11 cellular contexts compared by ENCODE assay signal in the genomic region with DNA sequence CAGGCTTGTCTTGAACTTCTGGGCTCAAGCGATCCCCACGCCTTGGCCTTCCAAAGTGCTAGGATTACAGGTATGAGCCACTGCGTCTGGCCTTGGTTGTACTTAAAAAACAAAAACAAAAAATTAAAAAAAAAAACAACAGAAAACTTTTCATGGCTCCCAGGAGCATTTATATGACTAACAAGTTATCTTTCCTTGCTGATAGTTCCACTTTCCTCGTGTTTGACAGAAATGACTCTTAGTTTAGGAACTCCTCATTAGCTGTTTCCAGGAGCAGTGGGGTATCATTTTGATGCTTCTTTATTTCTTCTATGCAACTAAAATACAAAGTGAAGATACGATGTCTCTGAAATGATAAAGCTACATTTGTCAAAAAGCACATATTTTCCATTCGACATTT.
DNase-seq lines count a peak whose midpoint lies in the region; ATAC-seq and TF ChIP-seq lines count a peak whose summit lies in the region.
"Had no signal": no experiment of that assay in that cellular context is flagged by ENCODE, and none has a peak within 500 bp of the region (broad histone marks: within the 10 kb centered on the region; RNA-seq: fewer than 3 reads in every experiment).

No MANE protein-coding gene starts in this region.

- no peaks in the 10 kb centered on the region for H3K27me3 Mint-ChIP-seq in activated naive CD8-positive, alpha-beta T cell
- H3K27me3 Mint-ChIP-seq in nephron progenitor cell (ENCODE audit: low read depth, poor library complexity), result peaks cover 6% of the 10 kb centered on the region

- H3K27me3 ChIP-seq in AG04450 (ENCODE audit: control insufficient read depth, insufficient read depth, low read length), result no peaks in the 10 kb centered on the region
- no peaks in the 10 kb centered on the region for H3K27me3 ChIP-seq in mesendoderm (ENCODE audit: insufficient read depth, low read length, poor library complexity)

- no peak overlapping the region for H3K4ac ChIP-seq in mesendoderm (ENCODE audit: low read depth, low read length)

- no peak overlapping the region for H2BK5ac ChIP-seq in mesendoderm (ENCODE audit: low read length)

- H3K9me3 Mint-ChIP-seq in activated naive CD8-positive, alpha-beta T cell (ENCODE audit: low read depth), result no peaks in the 10 kb centered on the region
- no peaks in the 10 kb centered on the region for H3K9me3 Mint-ChIP-seq in nephron progenitor cell

- H3K27ac Mint-ChIP-seq in activated naive CD8-positive, alpha-beta T cell, result peak overlapping the region; percentile 95
- H3K27ac Mint-ChIP-seq in nephron progenitor cell, result no peak overlapping the region

- H3K56ac ChIP-seq in mesendoderm (ENCODE audit: low read length), result no peak overlapping the region

- no peak overlapping the region for H2BK15ac ChIP-seq in mesendoderm (replicated peaks; ENCODE audit: low read depth)

- H4K5ac ChIP-seq in mesendoderm (ENCODE audit: low read length), result no peak overlapping the region

- WGBS in mesendoderm (ENCODE audit: extremely low coverage, insufficient coverage, low lambda C conversion rate), result no CpG with 5 or more reads among the region's 6 CpGs

- CTCF ChIA-PET in AG04450 (lab: Charles Lee), result interaction anchor here (0.6 kb wide), 1 partner anchor 203 kb away, joined by 3 read pairs; no protein-coding TSS in a partner anchor

- no peaks in the 10 kb centered on the region for H3K79me1 ChIP-seq in mesendoderm (ENCODE audit: low read length)

- H2AK5ac ChIP-seq in mesendoderm (ENCODE audit: low read length), result no peak overlapping the region

- peaks cover 5% of the 10 kb centered on the region for H3K4me1 ChIP-seq in mesendoderm (ENCODE audit: control insufficient read depth, low read depth, low read length)

- TF ChIP-seq CTCF in AG04450 (IDR thresholded peaks at IDR 0.05; ENCODE audit: low read depth, low read length) (no peak), nephron progenitor cell (IDR thresholded peaks at IDR 0.05) (no peak)

- peaks cover 10% of the 10 kb centered on the region for H3K36me3 Mint-ChIP-seq in activated naive CD8-positive, alpha-beta T cell
- H3K36me3 Mint-ChIP-seq in nephron progenitor cell (ENCODE audit: low read depth), result no peaks in the 10 kb centered on the region

- no peak overlapping the region for H3K4me3 ChIP-seq in AG04450 (ENCODE audit: low read depth, low read length)
- H3K4me3 ChIP-seq in mesendoderm (ENCODE audit: low read length), result no peak overlapping the region

- no peak overlapping the region for H4K8ac ChIP-seq in mesendoderm (ENCODE audit: low read depth, low read length)

- POLR2A ChIA-PET in AG04450 (lab: Yijun Ruan, JAX), result interaction anchor here (0.8 to 1.6 kb wide), 4 partner anchors 10 to 83 kb away, joined by 3 to 4 read pairs (median 4); no protein-coding TSS in a partner anchor

- no peak overlapping the region for H3K23ac ChIP-seq in mesendoderm (ENCODE audit: low read length)

- H3K4me1 Mint-ChIP-seq in activated naive CD8-positive, alpha-beta T cell (ENCODE audit: low read depth), result peaks cover 83% of the 10 kb centered on the region
- H3K4me1 Mint-ChIP-seq in nephron progenitor cell, result peaks cover 54% of the 10 kb centered on the region

- DNase-seq in AG04450 (ENCODE audit: low read depth, low spot score), result no peak
- DNase-seq in ELR (ENCODE audit: low read depth), result peak; percentile 67
- DNase-seq in mesendoderm, result no peak
- DNase-seq in HT-29 (ENCODE audit: low spot score), result no peak
- DNase-seq in nephron progenitor cell, result no peak
- no peak for DNase-seq in midbrain (lab: John Stamatoyannopoulos, UW)
- DNase-seq: COR-L47, KBM-7, NCI-H2029 treated with DMSO at 0.1 percent for 48 hours had no signal

- ATAC-seq in GM21737 (IDR thresholded peaks at IDR 0.05; ENCODE audit: unreplicated experiment), result no peak

- H3K9ac ChIP-seq in mesendoderm (ENCODE audit: low read length), result no peak overlapping the region

- peak overlapping the region; percentile 30 for H3K4me3 Mint-ChIP-seq in activated naive CD8-positive, alpha-beta T cell
- H3K4me3 Mint-ChIP-seq in nephron progenitor cell, result no peak overlapping the region

- no peaks in the 10 kb centered on the region for H3K36me3 ChIP-seq in mesendoderm (ENCODE audit: control insufficient read depth, insufficient read depth, low read length)

- peak overlapping the region; percentile 51 for H3K18ac ChIP-seq in mesendoderm (ENCODE audit: low read length)

- H2BK120ac ChIP-seq in mesendoderm (ENCODE audit: low read depth, low read length), result no peak overlapping the region

- H3K4me2 ChIP-seq in mesendoderm (ENCODE audit: low read length), result no peak overlapping the region

- peak overlapping the region; percentile 90 for H3K27ac ChIP-seq in AG04450 (ENCODE audit: low read depth, low read length)
- no peak overlapping the region for H3K27ac ChIP-seq in mesendoderm (ENCODE audit: low read depth, low read length)

- no peaks in the 10 kb centered on the region for H3K9me3 ChIP-seq in AG04450 (ENCODE audit: control insufficient read depth, insufficient read depth, low read length)

- H3K79me2 ChIP-seq in mesendoderm (ENCODE audit: control insufficient read depth, insufficient read depth, low read length), result no peaks in the 10 kb centered on the region
